25 cellular contexts compared by ENCODE assay signal in the genomic region with DNA sequence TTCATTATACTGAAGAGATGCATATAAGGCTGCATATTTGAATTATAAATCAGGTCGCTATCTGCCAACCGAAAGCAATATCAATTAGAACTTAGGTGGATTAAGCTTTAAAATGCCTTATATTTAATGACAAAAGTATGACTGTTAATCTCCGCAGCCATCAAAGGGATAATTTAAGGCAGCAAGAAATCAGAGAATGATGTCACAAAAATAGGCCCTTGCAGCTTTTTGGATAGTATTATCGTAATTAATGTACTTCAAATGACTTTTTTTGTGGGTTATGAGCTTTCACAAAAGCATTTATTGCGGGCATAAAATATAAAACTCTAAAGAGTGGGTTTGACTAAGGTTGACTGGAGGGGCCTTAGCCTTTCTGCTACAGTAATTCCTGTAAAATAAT.
"Had no signal": no experiment of that assay in that cellular context is flagged by ENCODE, and none has a peak within 500 bp of the region (broad histone marks: within the 10 kb centered on the region; RNA-seq: fewer than 3 reads in every experiment).

No MANE protein-coding gene starts in this region.

- FAIRE-seq: islet of Langerhans, kidney, small intestine had no signal

- H3K4me3 ChIP-seq: left lung, lower lobe of right lung, ovary, right atrium auricular region, sigmoid colon, tibial nerve, vagina had no signal

- DNase-seq: hypothalamus; immature natural killer cell; kidney; left colon; left lung; lower lobe of right lung; mammary epithelial cell; natural killer cell; ovary; sigmoid colon; small intestine; stimulated activated CD4-positive, alpha-beta T cell treated with anti-CD3 and anti-CD28 coated beads, Interleukin-1b, Interleukin-23, amount 100 ng/mL, for 48 hours; stimulated activated CD4-positive, alpha-beta T cell treated with anti-CD3 and anti-CD28 coated beads, Interleukin-2, amount 100 ng/mL, for 48 hours; stimulated activated CD4-positive, alpha-beta T cell treated with anti-CD3 and anti-CD28 coated beads, Interleukin-4, amount 100 ng/mL, for 4 hours; stimulated activated CD8-positive, alpha-beta memory T cell treated with anti-CD3 and anti-CD28 coated beads, Interleukin-4, amount 100 ng/mL, for 48 hours; stimulated activated naive CD4-positive, alpha-beta T cell treated with Interleukin-2 at 50 U/mL for 16 hours; stimulated activated naive CD8-positive, alpha-beta T cell treated with anti-CD3 and anti-CD28 coated beads, Interleukin-15, amount 100 ng/mL, for 72 hours; substantia nigra had no signal

- H3K4me1 Mint-ChIP-seq: immature natural killer cell; natural killer cell; stimulated activated memory B cell treated with anti-CD40 and anti-IgM and Interleukin-4, amounts not matched to agents 10 μg/mL and 1 μg/mL and 100 μg/mL, for 72 hours; stimulated activated naive CD8-positive, alpha-beta T cell treated with anti-CD3 and anti-CD28 coated beads, Interleukin-15, amount 100 ng/mL, for 72 hours had no signal

- H3K36me3 ChIP-seq: left lung, lower lobe of right lung, ovary, right atrium auricular region, sigmoid colon, tibial nerve, vagina had no signal

- H3K4me3 Mint-ChIP-seq: immature natural killer cell; natural killer cell; stimulated activated memory B cell treated with anti-CD40 and anti-IgM and Interleukin-4, amounts not matched to agents 10 μg/mL and 1 μg/mL and 100 μg/mL, for 72 hours; stimulated activated naive CD8-positive, alpha-beta T cell treated with anti-CD3 and anti-CD28 coated beads, Interleukin-15, amount 100 ng/mL, for 72 hours; type B pancreatic cell had no signal

- H3K9me3 ChIP-seq: left lung, lower lobe of right lung, ovary, right atrium auricular region, sigmoid colon, tibial nerve, vagina had no signal

- H3K27ac ChIP-seq: lower lobe of right lung, ovary, right atrium auricular region, sigmoid colon, tibial nerve, vagina had no signal

- H3K36me3 Mint-ChIP-seq: immature natural killer cell; natural killer cell; stimulated activated memory B cell treated with anti-CD40 and anti-IgM and Interleukin-4, amounts not matched to agents 10 μg/mL and 1 μg/mL and 100 μg/mL, for 72 hours; type B pancreatic cell had no signal

- H3K4me1 ChIP-seq: left lung, lower lobe of right lung, right atrium auricular region, vagina had no signal

- H3K9me3 Mint-ChIP-seq: immature natural killer cell; natural killer cell; stimulated activated memory B cell treated with anti-CD40 and anti-IgM and Interleukin-4, amounts not matched to agents 10 μg/mL and 1 μg/mL and 100 μg/mL, for 72 hours; stimulated activated naive CD8-positive, alpha-beta T cell treated with anti-CD3 and anti-CD28 coated beads, Interleukin-15, amount 100 ng/mL, for 72 hours; type B pancreatic cell had no signal

- H3K27ac Mint-ChIP-seq: immature natural killer cell; natural killer cell; progenitor cell of endocrine pancreas; stimulated activated memory B cell treated with anti-CD40 and anti-IgM and Interleukin-4, amounts not matched to agents 10 μg/mL and 1 μg/mL and 100 μg/mL, for 72 hours; stimulated activated naive CD8-positive, alpha-beta T cell treated with anti-CD3 and anti-CD28 coated beads, Interleukin-15, amount 100 ng/mL, for 72 hours; type B pancreatic cell had no signal

- H3K27me3 ChIP-seq: ovary, right atrium auricular region, sigmoid colon, tibial nerve, vagina had no signal
